Comparison of ENCODE assay signal across 12 cellular contexts in genomic region chr11:118314985-118315384, GRCh38. TPM values are rescaled to one million over a fixed set of nuclear protein-coding genes. Genes with fewer than 3 reads are reported as not detected.
DNase-seq lines count a peak whose midpoint lies in the region; ATAC-seq and TF ChIP-seq lines count a peak whose summit lies in the region.
"Had no signal": no experiment of that assay in that cellular context is flagged by ENCODE, and none has a peak within 500 bp of the region (broad histone marks: within the 10 kb centered on the region; RNA-seq: fewer than 3 reads in every experiment).

No MANE protein-coding gene starts in this region.

- H3K14ac ChIP-seq in H9 (ENCODE audit: insufficient read depth, low read length), result no peak overlapping the region

- H2BK5ac ChIP-seq in H9 (ENCODE audit: insufficient read length, low read length), result no peak overlapping the region

- H4K5ac ChIP-seq in H9 (ENCODE audit: insufficient read length, low read depth, low read length), result no peak overlapping the region

- peaks cover 40% of the 10 kb centered on the region for H3K36me3 ChIP-seq in CD4-positive, CD25-positive, alpha-beta regulatory T cell (ENCODE audit: control insufficient read depth, insufficient read depth, low read length)

- no peaks in the 10 kb centered on the region for H3K79me1 ChIP-seq in H9 (ENCODE audit: insufficient read depth, low read depth, low read length, poor library complexity, severe bottlenecking)

- peak overlapping the region; percentile 99 for H3K27ac Mint-ChIP-seq in CD4-positive, CD25-positive, alpha-beta regulatory T cell
- peak overlapping the region in 2 of 3 experiments; percentile 56 to 75; a peak in 1 of 7 replicates for H3K27ac Mint-ChIP-seq in H9
- H3K27ac Mint-ChIP-seq in activated T-helper 2 cell treated with anti-CD3 and anti-CD28 coated beads, Interferon-gamma antibody, Interleukin-2, Interleukin-4, amounts not matched to agents 10 μg/mL and 5 μg/mL and 100 μg/mL, durations not matched to agents 14 hours and 24 hours and 36 hours, result peak overlapping the region; percentile 91
- peak overlapping the region; percentile 58 for H3K27ac Mint-ChIP-seq in memory B cell

- H3K4me3 Mint-ChIP-seq in CD4-positive, CD25-positive, alpha-beta regulatory T cell, result peak overlapping the region in 2 of 4 donors; percentile 12 to 84
- H3K4me3 Mint-ChIP-seq in H9 (peak overlapping the region in 1 of 2 experiments; percentile 70; a peak in 3 of 5 replicates), memory B cell (no peak overlapping the region)
- H3K4me3 Mint-ChIP-seq in activated T-helper 2 cell treated with anti-CD3 and anti-CD28 coated beads, Interferon-gamma antibody, Interleukin-2, Interleukin-4, amounts not matched to agents 10 μg/mL and 5 μg/mL and 100 μg/mL, durations not matched to agents 14 hours and 24 hours and 36 hours (ENCODE audit: low read depth), result peak overlapping the region; percentile 24

- ATAC-seq in CD4-positive, CD25-positive, alpha-beta regulatory T cell (ENCODE audit: low read depth in 2 of 2), result no peak
- ATAC-seq in memory B cell (ENCODE audit: low read depth), result no peak
- ATAC-seq in HG03159 (IDR thresholded peaks at IDR 0.05; ENCODE audit: unreplicated experiment), result no peak

- peak overlapping the region; percentile 82 for H3K4me2 ChIP-seq in H9 (ENCODE audit: insufficient read depth, insufficient read length, low read length)

- no peak overlapping the region for H4K8ac ChIP-seq in H9 (replicated peaks; ENCODE audit: insufficient read length, low read depth, low read length)

- H3K27ac ChIP-seq in CD4-positive, CD25-positive, alpha-beta regulatory T cell (ENCODE audit: insufficient read depth, low read length, poor library complexity, severe bottlenecking), result peak overlapping the region; percentile 80
- no peak overlapping the region for H3K27ac ChIP-seq in H9 (ENCODE audit: insufficient read length, low read depth, low read length)

- peaks cover 22 to 93% (median 71%) of the 10 kb centered on the region in 4 donors for H3K4me1 Mint-ChIP-seq in CD4-positive, CD25-positive, alpha-beta regulatory T cell
- H3K4me1 Mint-ChIP-seq in H9 (peaks cover 28 to 35% of the 10 kb centered on the region in 2 experiments), memory B cell (peaks cover 47% of the 10 kb centered on the region)
- H3K4me1 Mint-ChIP-seq in activated T-helper 2 cell treated with anti-CD3 and anti-CD28 coated beads, Interferon-gamma antibody, Interleukin-2, Interleukin-4, amounts not matched to agents 10 μg/mL and 5 μg/mL and 100 μg/mL, durations not matched to agents 14 hours and 24 hours and 36 hours (ENCODE audit: low read depth), result peaks cover 77% of the 10 kb centered on the region

- H2BK20ac ChIP-seq in H9 (ENCODE audit: low read depth, low read length, poor library complexity, severe bottlenecking), result no peak overlapping the region

- H3K4me3 ChIP-seq in CD4-positive, CD25-positive, alpha-beta regulatory T cell (ENCODE audit: low read depth, low read length), result no peak overlapping the region

- WGBS in H9 (ENCODE audit: extremely low coverage, insufficient read length, low lambda C conversion rate), result no CpG with 5 or more reads among the region's 6 CpGs

- H3T11ph ChIP-seq in H9 (ENCODE audit: low read length), result no peak overlapping the region

- no peak overlapping the region for H2BK12ac ChIP-seq in H9 (ENCODE audit: insufficient read length, low read depth, low read length)

- no peaks in the 10 kb centered on the region for H3K9me3 ChIP-seq in CD4-positive, CD25-positive, alpha-beta regulatory T cell (ENCODE audit: control insufficient read depth in 2 of 2, low read length in 2 of 2)
- no peaks in the 10 kb centered on the region for H3K9me3 ChIP-seq in H9 (ENCODE audit: control insufficient read depth, low read depth, low read length)

- no peaks in the 10 kb centered on the region for H3K79me2 ChIP-seq in H9 (ENCODE audit: insufficient read depth, low read length)

- H3K36me3 Mint-ChIP-seq in CD4-positive, CD25-positive, alpha-beta regulatory T cell, result peaks cover 57% of the 10 kb centered on the region
- H3K36me3 Mint-ChIP-seq in H9 (ENCODE audit: insufficient read depth in 1 of 3, low read depth in 3 of 3) (peaks cover 0 to 3% (median 2%) of the 10 kb centered on the region in 3 experiments; a peak in 2 of 7 replicates), memory B cell (no peaks in the 10 kb centered on the region)
- peaks cover 68% of the 10 kb centered on the region for H3K36me3 Mint-ChIP-seq in activated T-helper 2 cell treated with anti-CD3 and anti-CD28 coated beads, Interferon-gamma antibody, Interleukin-2, Interleukin-4, amounts not matched to agents 10 μg/mL and 5 μg/mL and 100 μg/mL, durations not matched to agents 14 hours and 24 hours and 36 hours (ENCODE audit: low read depth)

- no peaks in the 10 kb centered on the region for H3K9me3 Mint-ChIP-seq in CD4-positive, CD25-positive, alpha-beta regulatory T cell
- H3K9me3 Mint-ChIP-seq in H9 (peaks cover 0 to 3% of the 10 kb centered on the region in 2 experiments; a peak in 2 of 5 replicates), memory B cell (no peaks in the 10 kb centered on the region)
- H3K9me3 Mint-ChIP-seq in activated T-helper 2 cell treated with anti-CD3 and anti-CD28 coated beads, Interferon-gamma antibody, Interleukin-2, Interleukin-4, amounts not matched to agents 10 μg/mL and 5 μg/mL and 100 μg/mL, durations not matched to agents 14 hours and 24 hours and 36 hours, result peaks cover 3% of the 10 kb centered on the region

- H3K23ac ChIP-seq in H9 (ENCODE audit: insufficient read length, low read depth, low read length), result no peak overlapping the region

- H3K9ac ChIP-seq in H9 (ENCODE audit: extremely low read depth, insufficient read length, low read length), result no peak overlapping the region

- TF ChIP-seq CTCF in H9 (conservative IDR thresholded peaks at IDR 0.05), result no peak

- H3K27me3 Mint-ChIP-seq in CD4-positive, CD25-positive, alpha-beta regulatory T cell, result no peaks in the 10 kb centered on the region
- peaks cover 34% of the 10 kb centered on the region for H3K27me3 Mint-ChIP-seq in H9 (ENCODE audit: low read depth)
- H3K27me3 Mint-ChIP-seq in activated T-helper 2 cell treated with anti-CD3 and anti-CD28 coated beads, Interferon-gamma antibody, Interleukin-2, Interleukin-4, amounts not matched to agents 10 μg/mL and 5 μg/mL and 100 μg/mL, durations not matched to agents 14 hours and 24 hours and 36 hours (ENCODE audit: low read depth), result no peaks in the 10 kb centered on the region
- no peaks in the 10 kb centered on the region for H3K27me3 Mint-ChIP-seq in memory B cell

- DNase-seq in CD4-positive, CD25-positive, alpha-beta regulatory T cell, result no peak
- DNase-seq in H9, result no peak
- DNase-seq in activated T-helper 2 cell treated with anti-CD3 and anti-CD28 coated beads, Interferon-gamma antibody, Interleukin-2, Interleukin-4, amounts not matched to agents 10 μg/mL and 5 μg/mL and 100 μg/mL, durations not matched to agents 14 hours and 24 hours and 36 hours (ENCODE audit: low spot score), result no peak
- DNase-seq in memory B cell (ENCODE audit: low spot score in 2 of 2), result no peak
- no peak for DNase-seq in HuH-7.5 (ENCODE audit: low spot score)
- no peak for DNase-seq in NCI-H128 (lab: John Stamatoyannopoulos, UW; ENCODE audit: unreplicated experiment)
- DNase-seq in NCI-H510A treated with DMSO at 0.1 percent for 48 hours (lab: John Stamatoyannopoulos, UW), result no peak
- DNase-seq: amniotic stem cell; COR-L47; NCI-H1930; stimulated activated CD4-positive, alpha-beta T cell treated with anti-CD3 and anti-CD28 coated beads, Interleukin-1b, Interleukin-23, amount 100 ng/mL, for 48 hours had no signal

- no peak overlapping the region for H4K91ac ChIP-seq in H9 (ENCODE audit: insufficient read length, low read depth, low read length)

- no peak overlapping the region for H2AK5ac ChIP-seq in H9 (ENCODE audit: insufficient read length, low read length)

- no peak overlapping the region for H3K18ac ChIP-seq in H9 (ENCODE audit: insufficient read length, low read depth, low read length)

- H3K23me2 ChIP-seq in H9 (ENCODE audit: insufficient read length, low read depth, low read length, poor library complexity, severe bottlenecking), result peaks cover 9% of the 10 kb centered on the region

- H3K56ac ChIP-seq in H9 (ENCODE audit: insufficient read length, low read depth, low read length), result no peak overlapping the region

- H3K4ac ChIP-seq in H9 (ENCODE audit: low read depth, low read length), result no peak overlapping the region

- intact Hi-C loops in activated T-helper 2 cell treated with anti-CD3 and anti-CD28 coated beads, Interferon-gamma antibody, Interleukin-2, Interleukin-4, amounts not matched to agents 10 μg/mL and 5 μg/mL and 100 μg/mL, durations not matched to agents 14 hours and 24 hours and 36 hours (cut with micrococcal nuclease), result no loop called here

- H3K4me1 ChIP-seq in CD4-positive, CD25-positive, alpha-beta regulatory T cell (ENCODE audit: control insufficient read depth, insufficient read depth, low read length, poor library complexity, severe bottlenecking), result peaks cover 91% of the 10 kb centered on the region
- H3K4me1 ChIP-seq in H9 (ENCODE audit: insufficient read depth, low read length), result peaks cover 6% of the 10 kb centered on the region; the same call in 1 of the 2 replicates

- no peaks in the 10 kb centered on the region for H4K20me1 ChIP-seq in H9 (ENCODE audit: control insufficient read depth, insufficient read depth, insufficient read length)

- H2BK15ac ChIP-seq in H9 (ENCODE audit: low read depth, low read length), result no peak overlapping the region

- H3K27me3 ChIP-seq in CD4-positive, CD25-positive, alpha-beta regulatory T cell (ENCODE audit: control insufficient read depth, insufficient read depth, low read length), result no peaks in the 10 kb centered on the region
- H3K27me3 ChIP-seq in H9 (ENCODE audit: insufficient read depth, low read length), result no peaks in the 10 kb centered on the region

- H2BK120ac ChIP-seq in H9 (ENCODE audit: low read depth, low read length, poor library complexity, severe bottlenecking), result no peak overlapping the region

- H2AFZ ChIP-seq in H9 (ENCODE audit: low read length), result no peak overlapping the region

RNA-seq across cellular contexts. Expression of gene CD3E, which starts 10.5 kb away (rescaled TPM):
- total RNA-seq in CD4-positive, CD25-positive, alpha-beta regulatory T cell, result 585 TPM
- 100 to 1,000 TPM; 704 to 823 (median 778) TPM for polyA plus RNA-seq in CD4-positive, CD25-positive, alpha-beta regulatory T cell
- total RNA-seq in H9 (2021), result not detected in 2 replicates
- total RNA-seq in activated T-helper 2 cell treated with anti-CD3 and anti-CD28 coated beads, Interferon-gamma antibody, Interleukin-2, Interleukin-4, amounts not matched to agents 10 μg/mL and 5 μg/mL and 100 μg/mL, durations not matched to agents 14 hours and 24 hours and 36 hours, result 518 and 529 TPM in 2 replicates

RNA-seq across cellular contexts. Expression of gene CD3D, which starts 27.5 kb away (rescaled TPM):
- 476 TPM for total RNA-seq in CD4-positive, CD25-positive, alpha-beta regulatory T cell
- polyA plus RNA-seq in CD4-positive, CD25-positive, alpha-beta regulatory T cell, result 1,000 to 10,000 TPM; 1,148 to 1,577 (median 1,304) TPM
- not detected in 2 replicates for total RNA-seq in H9 (2021)
- 386 and 400 TPM in 2 replicates for total RNA-seq in activated T-helper 2 cell treated with anti-CD3 and anti-CD28 coated beads, Interferon-gamma antibody, Interleukin-2, Interleukin-4, amounts not matched to agents 10 μg/mL and 5 μg/mL and 100 μg/mL, durations not matched to agents 14 hours and 24 hours and 36 hours

RNA-seq across cellular contexts. Expression of gene CD3G, which starts 29.2 kb away (rescaled TPM):
- total RNA-seq in CD4-positive, CD25-positive, alpha-beta regulatory T cell, result 196 TPM
- polyA plus RNA-seq in CD4-positive, CD25-positive, alpha-beta regulatory T cell, result 100 to 1,000 TPM; 393 to 477 (median 433) TPM
- total RNA-seq in H9 (2021), result not detected in 2 replicates
- total RNA-seq in activated T-helper 2 cell treated with anti-CD3 and anti-CD28 coated beads, Interferon-gamma antibody, Interleukin-2, Interleukin-4, amounts not matched to agents 10 μg/mL and 5 μg/mL and 100 μg/mL, durations not matched to agents 14 hours and 24 hours and 36 hours, result 134 and 139 TPM in 2 replicates

RNA-seq across cellular contexts. Expression of gene UBE4A, which starts 44.4 kb away (rescaled TPM):
- 49.1 TPM for total RNA-seq in CD4-positive, CD25-positive, alpha-beta regulatory T cell
- 10 to 100 TPM; 23.5 to 29.2 (median 25.4) TPM for polyA plus RNA-seq in CD4-positive, CD25-positive, alpha-beta regulatory T cell
- total RNA-seq in H9 (2021), result 33.0 and 33.7 TPM in 2 replicates
- 41.2 and 44.1 TPM in 2 replicates for total RNA-seq in activated T-helper 2 cell treated with anti-CD3 and anti-CD28 coated beads, Interferon-gamma antibody, Interleukin-2, Interleukin-4, amounts not matched to agents 10 μg/mL and 5 μg/mL and 100 μg/mL, durations not matched to agents 14 hours and 24 hours and 36 hours

RNA-seq across cellular contexts. Expression of gene MPZL2, which starts 50.9 kb away (rescaled TPM):
- 1.0 TPM for total RNA-seq in CD4-positive, CD25-positive, alpha-beta regulatory T cell
- under 1 TPM in 1 of 4 donors, not detected in 3; 0.37 TPM for polyA plus RNA-seq in CD4-positive, CD25-positive, alpha-beta regulatory T cell
- total RNA-seq in H9 (2021), result 0.26 and 0.55 TPM in 2 replicates
- total RNA-seq in activated T-helper 2 cell treated with anti-CD3 and anti-CD28 coated beads, Interferon-gamma antibody, Interleukin-2, Interleukin-4, amounts not matched to agents 10 μg/mL and 5 μg/mL and 100 μg/mL, durations not matched to agents 14 hours and 24 hours and 36 hours, result 13.9 and 14.6 TPM in 2 replicates

Comparison
In these comparisons a context has a peak if more than half of its experiments do, and no peak if none do; other contexts are left out.
1. RNA of gene CD3E, which starts 10.5 kb away (total RNA-seq): 585 TPM in CD4-positive, CD25-positive, alpha-beta regulatory T cell (single experiment) and 518 to 529 TPM in activated T-helper 2 cell treated with anti-CD3 and anti-CD28 coated beads, Interferon-gamma antibody, Interleukin-2, Interleukin-4, amounts not matched to agents 10 μg/mL and 5 μg/mL and 100 μg/mL, durations not matched to agents 14 hours and 24 hours and 36 hours; not detected in H9; every median in the first group is over 100 times any median in the second.
2. RNA of gene CD3D, which starts 27.5 kb away (total RNA-seq): 476 TPM in CD4-positive, CD25-positive, alpha-beta regulatory T cell (single experiment) and 386 to 400 TPM in activated T-helper 2 cell treated with anti-CD3 and anti-CD28 coated beads, Interferon-gamma antibody, Interleukin-2, Interleukin-4, amounts not matched to agents 10 μg/mL and 5 μg/mL and 100 μg/mL, durations not matched to agents 14 hours and 24 hours and 36 hours; not detected in H9; every median in the first group is over 100 times any median in the second.
3. RNA of gene CD3G, which starts 29.2 kb away (total RNA-seq): 196 TPM in CD4-positive, CD25-positive, alpha-beta regulatory T cell (single experiment) and 134 to 139 TPM in activated T-helper 2 cell treated with anti-CD3 and anti-CD28 coated beads, Interferon-gamma antibody, Interleukin-2, Interleukin-4, amounts not matched to agents 10 μg/mL and 5 μg/mL and 100 μg/mL, durations not matched to agents 14 hours and 24 hours and 36 hours; not detected in H9; every median in the first group is over 100 times any median in the second.
4. Peak in every context shown above with its lines, with median percentiles within 50 percentile points of each other: H3K27ac Mint-ChIP-seq.